Comparison of ENCODE assay signal across 1 cellular context in genomic region chr1:224065455-224065854, GRCh38.
TF ChIP-seq lines count a peak whose summit lies in the region.

No MANE protein-coding gene starts in this region.

TF ChIP-seq in IMR-90, 13 proteins besides CTCF, POLR2A, EP300 and RAD21:
- TF ChIP-seq CHD1 (IDR thresholded peaks at IDR 0.05; ENCODE audit: low read depth, low read length) (no peak), MAZ (IDR thresholded peaks at IDR 0.05; ENCODE audit: borderline replicate concordance, low read depth, low read length) (no peak), ELK1 (IDR thresholded peaks at IDR 0.05; ENCODE audit: borderline replicate concordance, low read depth, low read length) (no peak), RFX5 (IDR thresholded peaks at IDR 0.05; ENCODE audit: low read depth, low read length) (no peak), RCOR1 (IDR thresholded peaks at IDR 0.05; ENCODE audit: insufficient replicate concordance, low read length) (peak; percentile 46), FOS (IDR thresholded peaks at IDR 0.05; ENCODE audit: low read depth, low read length) (no peak), CEBPB (IDR thresholded peaks at IDR 0.05; ENCODE audit: low read depth, low read length) (peak; percentile 50; the same call in 1 of the 2 replicates), USF2 (IDR thresholded peaks at IDR 0.05; ENCODE audit: low read depth, low read length) (no peak), NFE2L2 (IDR thresholded peaks at IDR 0.05; ENCODE audit: low read depth, low read length) (no peak), BHLHE40 (IDR thresholded peaks at IDR 0.05; ENCODE audit: low read depth, low read length) (no peak), MXI1 (IDR thresholded peaks at IDR 0.05; ENCODE audit: borderline replicate concordance, low read depth, low read length) (no peak), MAFK (IDR thresholded peaks at IDR 0.05; ENCODE audit: low read depth, low read length) (no peak), SMC3 (IDR thresholded peaks at IDR 0.05; ENCODE audit: low read depth, low read length) (no peak)
